15 cellular contexts compared by ENCODE assay signal in the genomic region with DNA sequence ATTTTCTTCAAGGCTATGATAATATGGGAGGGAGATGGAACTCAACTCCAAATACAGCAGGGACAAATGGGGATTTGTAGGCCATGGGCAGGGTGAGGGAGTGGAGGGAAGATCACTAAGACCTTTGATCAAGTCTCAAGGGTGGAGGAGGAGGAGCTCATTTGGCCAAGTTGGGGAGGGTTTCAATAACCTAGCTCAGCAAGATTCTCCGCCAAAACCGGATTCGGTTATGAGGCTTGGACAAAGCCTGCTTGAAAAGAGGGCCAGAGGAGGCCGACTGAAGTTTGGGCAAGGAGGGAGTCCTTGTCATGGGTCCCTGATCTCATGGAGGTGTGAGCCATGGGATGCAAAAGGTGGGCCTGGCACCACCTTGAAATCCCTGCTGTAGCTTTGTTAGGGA.
DNase-seq lines count a peak whose midpoint lies in the region; ATAC-seq lines count a peak whose summit lies in the region.
"Had no signal": no experiment of that assay in that cellular context is flagged by ENCODE, and none has a peak within 500 bp of the region (broad histone marks: within the 10 kb centered on the region; RNA-seq: fewer than 3 reads in every experiment).

No MANE protein-coding gene starts in this region.

- H3K36me3 ChIP-seq in BLaER1 treated with 17β-estradiol and CSF1 and Interleukin-3, amounts not matched to agents 10 nM and 100 nM: no peaks in the 10 kb centered on the region
- H3K36me3 ChIP-seq: BE2C had no signal

- ATAC-seq in HG02884 (IDR thresholded peaks at IDR 0.05; ENCODE audit: unreplicated experiment): no peak

- H3K9me3 ChIP-seq in BLaER1 treated with 17β-estradiol and CSF1 and Interleukin-3, amounts not matched to agents 10 nM and 100 nM (replicated peaks in 1 of 11): peaks cover 7 to 18% (median 14%) of the 10 kb centered on the region in 11 experiments; a peak in 16 of 22 replicates
- H3K9me3 ChIP-seq: BE2C had no signal

- no peak overlapping the region for H3K9ac ChIP-seq in BLaER1 treated with 17β-estradiol and CSF1 and Interleukin-3, amounts not matched to agents 10 nM and 100 nM

- H3K4me3 ChIP-seq in BLaER1 treated with 17β-estradiol and CSF1 and Interleukin-3, amounts not matched to agents 10 nM and 100 nM: no peak overlapping the region

- peak overlapping the region in 6 of 11 experiments; percentile 35 to 76 (median 50); a peak in 9 of 22 replicates for H3K4me2 ChIP-seq in BLaER1 treated with 17β-estradiol and CSF1 and Interleukin-3, amounts not matched to agents 10 nM and 100 nM

- H4K20me1 ChIP-seq in BLaER1 treated with 17β-estradiol and CSF1 and Interleukin-3, amounts not matched to agents 10 nM and 100 nM: no peaks in the 10 kb centered on the region

- H3K27me3 ChIP-seq in BLaER1 treated with 17β-estradiol and CSF1 and Interleukin-3, amounts not matched to agents 10 nM and 100 nM: no peaks in the 10 kb centered on the region
- H3K27me3 ChIP-seq: BE2C had no signal

- peaks cover 0 to 49% (median 41%) of the 10 kb centered on the region in 10 experiments; a peak in 15 of 20 replicates for H3K4me1 ChIP-seq in BLaER1 treated with 17β-estradiol and CSF1 and Interleukin-3, amounts not matched to agents 10 nM and 100 nM
- H3K4me1 ChIP-seq: BE2C had no signal

- H3K27ac ChIP-seq in BLaER1 treated with 17β-estradiol and CSF1 and Interleukin-3, amounts not matched to agents 10 nM and 100 nM: no peak overlapping the region

- DNase-seq in RPMI8226 (peak; percentile 90), T-helper 2 cell (no peak), D341Med (ENCODE audit: low spot score) (no peak)
- DNase-seq: 8988T; ACHN; BE2C; C1 segment of cervical spinal cord; CD4-positive, alpha-beta memory T cell; CD4-positive, CD25-positive, alpha-beta regulatory T cell; CD8-positive, alpha-beta memory T cell; COR-L47; DMS79 treated with DMSO at 0.1 percent for 48 hours; GF-D8 had no signal
